Comparison of ENCODE assay signal across 13 cellular contexts in the genomic region with DNA sequence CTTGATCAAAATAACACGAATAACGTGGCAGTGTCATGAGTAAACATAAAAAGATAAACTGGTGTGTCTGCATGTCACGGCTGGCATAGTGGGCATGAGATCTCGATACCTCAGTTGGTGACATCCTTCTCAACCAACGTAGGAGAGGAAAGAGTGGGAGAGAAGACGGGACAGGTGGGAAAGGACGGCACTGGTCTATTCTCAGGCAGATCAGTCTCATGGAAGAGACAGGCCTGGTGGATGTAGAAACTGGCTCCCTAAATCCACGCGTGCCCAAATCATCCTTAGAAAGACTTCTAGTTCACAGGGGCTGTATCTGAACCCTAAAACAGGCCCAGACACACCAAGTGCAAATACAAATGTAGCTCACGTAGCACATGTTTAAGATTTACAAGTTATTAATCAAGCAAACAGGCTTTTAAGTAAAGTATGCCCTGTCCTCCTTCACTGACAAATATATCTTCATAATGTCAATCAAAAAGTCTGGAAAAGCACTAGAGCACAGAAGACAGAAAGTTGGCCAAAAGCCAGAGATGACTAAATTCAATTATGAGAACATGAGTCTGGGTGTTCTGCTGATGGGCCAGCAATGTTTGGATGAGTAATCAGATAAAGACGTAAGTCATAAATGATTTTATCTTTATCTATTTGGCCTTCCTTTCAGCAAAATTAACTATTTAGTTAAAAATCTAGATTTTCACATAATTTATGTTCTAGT. TPM values are rescaled to one million over a fixed set of nuclear protein-coding genes. Genes with fewer than 3 reads are reported as not detected.
A peak's percentile ranks its signal among the peaks of the same experiment; 100 is the strongest.
DNase-seq lines count a peak whose midpoint lies in the region; ATAC-seq and TF ChIP-seq lines count a peak whose summit lies in the region.
"Had no signal": no experiment of that assay in that cellular context is flagged by ENCODE, and none has a peak within 500 bp of the region (broad histone marks: within the 10 kb centered on the region; RNA-seq: fewer than 3 reads in every experiment).

No MANE protein-coding gene starts in this region.

- in situ Hi-C loops in ACHN (cut with HindIII; ENCODE audit: low pct_ligation_motif_present, low pct_unique_long_range_greater_than_20kb, low sequenced_read_pairs), result no loop called here

- no peaks in the 10 kb centered on the region for H3K27me3 Mint-ChIP-seq in activated T-helper 17 cell treated with anti-CD3 and anti-CD28 coated beads, Interleukin-2, amount 50 U/mL, for 72 hours
- H3K27me3 Mint-ChIP-seq: dendritic cell treated with granulocyte-macrophage colony-stimulating factor and Interleukin-4, amounts not matched to agents 40 ng/mL and 50 ng/mL, for 4 days had no signal

- no peak overlapping the region for H3K27ac Mint-ChIP-seq in activated T-helper 17 cell treated with anti-CD3 and anti-CD28 coated beads, Interleukin-2, amount 50 U/mL, for 72 hours
- H3K27ac Mint-ChIP-seq: dendritic cell treated with granulocyte-macrophage colony-stimulating factor and Interleukin-4, amounts not matched to agents 40 ng/mL and 50 ng/mL, for 4 days had no signal

- DNase-seq in BE2C, result peak; percentile 56
- DNase-seq in HCEC 1CT, result peak; percentile 84
- peak; percentile 70 for DNase-seq in iris pigment epithelial cell (ENCODE audit: low read depth)
- no peak for DNase-seq in ACHN
- DNase-seq in inferior parietal cortex (ENCODE audit: extremely low spot score), result no peak
- DNase-seq in MV-4-11 (lab: John Stamatoyannopoulos, UW), result no peak
- DNase-seq: Calu3, hypothalamus, NCI-H1694 treated with DMSO at 0.1 percent for 48 hours, uterus had no signal

- no peaks in the 10 kb centered on the region for H3K27me3 ChIP-seq in BE2C
- H3K27me3 ChIP-seq: uterus had no signal

- H3K36me3 ChIP-seq in BE2C, result peaks cover 18% of the 10 kb centered on the region
- H3K36me3 ChIP-seq: uterus had no signal

- peaks cover 4% of the 10 kb centered on the region for H3K4me1 ChIP-seq in BE2C
- H3K4me1 ChIP-seq: uterus had no signal

- H3K9me3 ChIP-seq in BE2C, result no peaks in the 10 kb centered on the region
- H3K9me3 ChIP-seq: uterus had no signal

- H3K9me3 Mint-ChIP-seq in activated T-helper 17 cell treated with anti-CD3 and anti-CD28 coated beads, Interleukin-2, amount 50 U/mL, for 72 hours, result peaks cover 5% of the 10 kb centered on the region

- peak; percentile 67 for ATAC-seq in activated T-helper 17 cell treated with anti-CD3 and anti-CD28 coated beads, Interleukin-2, amount 50 U/mL, for 72 hours (replicated peaks)
- ATAC-seq in HG03025 (IDR thresholded peaks at IDR 0.05; ENCODE audit: low FRiP score, unreplicated experiment), result no peak

- peaks cover 17% of the 10 kb centered on the region for H3K4me1 Mint-ChIP-seq in activated T-helper 17 cell treated with anti-CD3 and anti-CD28 coated beads, Interleukin-2, amount 50 U/mL, for 72 hours

- no peak overlapping the region for H3K4me3 ChIP-seq in BE2C (ENCODE audit: low read depth, low read length)
- H3K4me3 ChIP-seq: uterus had no signal

- peaks cover 48% of the 10 kb centered on the region for H3K36me3 Mint-ChIP-seq in activated T-helper 17 cell treated with anti-CD3 and anti-CD28 coated beads, Interleukin-2, amount 50 U/mL, for 72 hours (ENCODE audit: low read depth)

- no peak overlapping the region for H3K4me3 Mint-ChIP-seq in activated T-helper 17 cell treated with anti-CD3 and anti-CD28 coated beads, Interleukin-2, amount 50 U/mL, for 72 hours
- H3K4me3 Mint-ChIP-seq: dendritic cell treated with granulocyte-macrophage colony-stimulating factor and Interleukin-4, amounts not matched to agents 40 ng/mL and 50 ng/mL, for 4 days had no signal

- TF ChIP-seq CTCF in BE2C (IDR thresholded peaks at IDR 0.05; ENCODE audit: low read depth, low read length), result no peak

RNA-seq across cellular contexts. Expression of gene SFMBT2, which starts 56.3 kb away (rescaled TPM):
- 14.7 TPM for polyA plus RNA-seq in BE2C (2012; ENCODE audit: insufficient read depth, insufficient read length, low read depth)
- total RNA-seq in activated T-helper 17 cell treated with anti-CD3 and anti-CD28 coated beads, Interleukin-2, amount 50 U/mL, for 72 hours, result 10 to 100 TPM; 20.4 to 24.8 TPM

Comparison
In these comparisons a context has a peak if more than half of its experiments do, and no peak if none do; other contexts are left out.
1. DNase-seq: peak in BE2C (single experiment), HCEC 1CT (single experiment) and iris pigment epithelial cell (single experiment); none in ACHN (single experiment), inferior parietal cortex (single experiment) and MV-4-11 (single experiment).